11 cellular contexts compared by ENCODE assay signal in the genomic region with DNA sequence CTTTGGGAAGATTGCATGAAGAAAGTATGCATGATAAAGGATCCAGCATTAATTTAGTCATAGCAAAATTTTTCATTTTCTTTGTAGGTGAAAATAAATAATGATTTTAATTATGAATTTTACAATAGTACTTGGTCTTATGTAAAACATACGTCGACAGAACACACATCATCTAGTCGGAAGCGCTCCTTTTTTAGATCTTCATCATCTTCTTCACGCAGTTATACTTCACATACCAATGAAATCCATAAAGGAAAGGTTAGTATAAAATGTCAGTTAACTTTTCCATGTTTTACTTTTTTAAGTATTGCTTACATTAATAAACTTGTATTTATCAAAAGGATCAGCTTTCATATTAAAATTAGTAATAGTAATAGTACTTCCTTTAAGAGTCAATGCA.
"Had no signal": no experiment of that assay in that cellular context is flagged by ENCODE, and none has a peak within 500 bp of the region (broad histone marks: within the 10 kb centered on the region; RNA-seq: fewer than 3 reads in every experiment).

No MANE protein-coding gene starts in this region.

- ATAC-seq: left ventricle myocardium superior had no signal

- DNase-seq: activated CD4-positive, alpha-beta T cell treated with anti-CD3 and anti-CD28 coated beads for 1 hour; activated gamma-delta T cell; colonic mucosa; endodermal cell; foreskin fibroblast; left ventricle myocardium superior; nephron progenitor cell; nucleus accumbens; spleen; stimulated activated naive CD4-positive, alpha-beta T cell; thyroid gland had no signal
